In the genomic region with DNA sequence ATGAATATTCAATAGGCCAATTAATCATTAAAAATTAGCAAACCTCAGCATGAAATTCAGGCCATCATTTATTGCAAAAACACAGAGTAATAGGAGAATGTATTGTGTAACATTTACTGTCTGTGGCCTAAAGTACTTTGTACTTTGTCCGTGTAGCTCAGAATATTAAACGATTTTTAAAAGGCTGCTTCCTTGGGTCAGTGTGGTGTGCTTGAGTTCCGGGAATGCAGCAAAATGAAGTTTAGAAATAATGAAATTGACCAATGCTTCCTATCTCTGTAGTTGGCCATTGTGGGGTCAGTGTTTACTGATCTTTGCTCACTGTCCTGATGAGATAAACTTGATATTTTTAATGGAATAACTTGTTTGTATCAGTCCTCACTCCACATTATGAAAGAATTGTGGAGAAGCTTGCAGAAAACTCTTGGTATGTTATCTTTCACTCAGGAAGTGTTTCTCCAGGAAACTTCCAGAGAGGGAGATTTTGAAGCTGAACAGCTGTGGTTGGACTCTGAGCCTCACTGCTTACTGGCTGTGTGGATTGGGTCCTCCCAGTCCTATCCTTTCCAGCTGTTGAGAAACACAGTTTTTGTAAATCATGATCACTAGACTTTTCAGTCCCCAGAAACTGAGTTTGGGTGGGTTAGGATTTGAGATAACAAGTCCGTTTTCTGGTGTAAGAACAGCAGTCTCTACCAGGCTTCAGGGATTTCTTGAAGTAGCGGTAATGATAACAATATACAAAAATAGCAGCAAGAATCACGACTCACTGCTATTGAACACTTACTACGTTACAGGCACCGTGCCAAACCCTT, we compare ENCODE assay signal across 1 cellular context.
A peak's percentile ranks its signal among the peaks of the same experiment; 100 is the strongest.
TF ChIP-seq lines count a peak whose summit lies in the region.

No MANE protein-coding gene starts in this region.

TF ChIP-seq in HepG2, 621 proteins besides CTCF, POLR2A, EP300 and RAD21 (continued from another document and continues in another):
- TF ChIP-seq, protein P1, sequence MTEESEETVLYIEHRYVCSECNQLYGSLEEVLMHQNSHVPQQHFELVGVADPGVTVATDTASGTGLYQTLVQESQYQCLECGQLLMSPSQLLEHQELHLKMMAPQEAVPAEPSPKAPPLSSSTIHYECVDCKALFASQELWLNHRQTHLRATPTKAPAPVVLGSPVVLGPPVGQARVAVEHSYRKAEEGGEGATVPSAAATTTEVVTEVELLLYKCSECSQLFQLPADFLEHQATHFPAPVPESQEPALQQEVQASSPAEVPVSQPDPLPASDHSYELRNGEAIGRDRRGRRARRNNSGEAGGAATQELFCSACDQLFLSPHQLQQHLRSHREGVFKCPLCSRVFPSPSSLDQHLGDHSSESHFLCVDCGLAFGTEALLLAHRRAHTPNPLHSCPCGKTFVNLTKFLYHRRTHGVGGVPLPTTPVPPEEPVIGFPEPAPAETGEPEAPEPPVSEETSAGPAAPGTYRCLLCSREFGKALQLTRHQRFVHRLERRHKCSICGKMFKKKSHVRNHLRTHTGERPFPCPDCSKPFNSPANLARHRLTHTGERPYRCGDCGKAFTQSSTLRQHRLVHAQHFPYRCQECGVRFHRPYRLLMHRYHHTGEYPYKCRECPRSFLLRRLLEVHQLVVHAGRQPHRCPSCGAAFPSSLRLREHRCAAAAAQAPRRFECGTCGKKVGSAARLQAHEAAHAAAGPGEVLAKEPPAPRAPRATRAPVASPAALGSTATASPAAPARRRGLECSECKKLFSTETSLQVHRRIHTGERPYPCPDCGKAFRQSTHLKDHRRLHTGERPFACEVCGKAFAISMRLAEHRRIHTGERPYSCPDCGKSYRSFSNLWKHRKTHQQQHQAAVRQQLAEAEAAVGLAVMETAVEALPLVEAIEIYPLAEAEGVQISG (CRISPR knock-in tag; IDR thresholded peaks at IDR 0.05) = peak; percentile 30; the same call in 1 of the 2 replicates
- TF ChIP-seq KDM6A (CRISPR knock-in tag; IDR thresholded peaks at IDR 0.05; ENCODE audit: low read depth) (peak; percentile 72), ZNF501 (CRISPR knock-in tag; IDR thresholded peaks at IDR 0.05) (no peak), ZNF10 (CRISPR knock-in tag; IDR thresholded peaks at IDR 0.05; ENCODE audit: borderline replicate concordance, low read depth) (no peak), SNAI1 (CRISPR knock-in tag; IDR thresholded peaks at IDR 0.05; ENCODE audit: borderline replicate concordance) (no peak), ZNF12 (CRISPR knock-in tag; IDR thresholded peaks at IDR 0.05) (no peak), MAFF (IDR thresholded peaks at IDR 0.05; ENCODE audit: low read depth, low read length) (peak; percentile 81), MEF2D (CRISPR knock-in tag; IDR thresholded peaks at IDR 0.05) (no peak), CREBL2 (CRISPR knock-in tag; IDR thresholded peaks at IDR 0.05; ENCODE audit: borderline replicate concordance) (no peak), RBFOX2 (IDR thresholded peaks at IDR 0.05; ENCODE audit: low read depth, low read length) (no peak), NFATC3 (CRISPR knock-in tag; IDR thresholded peaks at IDR 0.05) (no peak), GTF3A (CRISPR knock-in tag; conservative IDR thresholded peaks at IDR 0.05) (no peak), ZNF83 (CRISPR knock-in tag; IDR thresholded peaks at IDR 0.05; ENCODE audit: borderline replicate concordance) (no peak), TBX2 (CRISPR knock-in tag; IDR thresholded peaks at IDR 0.05; ENCODE audit: borderline replicate concordance) (no peak), PHF8 (CRISPR knock-in tag; IDR thresholded peaks at IDR 0.05) (peak; percentile 25; the same call in 1 of the 2 replicates), PPARG (CRISPR knock-in tag; conservative IDR thresholded peaks at IDR 0.05) (peak; percentile 27), HBP1 (CRISPR knock-in tag; IDR thresholded peaks at IDR 0.05; ENCODE audit: low read depth) (no peak), ETV5 (CRISPR knock-in tag; IDR thresholded peaks at IDR 0.05; ENCODE audit: borderline replicate concordance) (peak; percentile 29; the same call in 1 of the 2 replicates), ZFP1 (CRISPR knock-in tag; IDR thresholded peaks at IDR 0.05) (no peak; the same call in 1 of the 2 replicates), SAFB2 (CRISPR knock-in tag; IDR thresholded peaks at IDR 0.05; ENCODE audit: borderline replicate concordance, low read depth) (no peak), THAP11 (CRISPR knock-in tag; IDR thresholded peaks at IDR 0.05) (peak; percentile 27; the same call in 1 of the 2 replicates), NFYB (CRISPR knock-in tag; IDR thresholded peaks at IDR 0.05) (no peak), SAP130 (CRISPR knock-in tag; IDR thresholded peaks at IDR 0.05; ENCODE audit: low read depth) (peak; percentile 62), SRSF9 (IDR thresholded peaks at IDR 0.05; ENCODE audit: borderline replicate concordance, insufficient read depth, low read depth, low read length, poor library complexity, severe bottlenecking) (no peak), ZBTB21 (CRISPR knock-in tag; IDR thresholded peaks at IDR 0.05) (no peak), ZNF530 (CRISPR knock-in tag; IDR thresholded peaks at IDR 0.05; ENCODE audit: low read depth) (no peak), MLLT10 (CRISPR knock-in tag; IDR thresholded peaks at IDR 0.05) (no peak), ZBED4 (CRISPR knock-in tag; IDR thresholded peaks at IDR 0.05; ENCODE audit: borderline replicate concordance) (no peak), HNRNPUL1 (IDR thresholded peaks at IDR 0.05; ENCODE audit: low read depth, low read length) (no peak), ZNF724P (CRISPR knock-in tag; IDR thresholded peaks at IDR 0.05; ENCODE audit: borderline replicate concordance) (no peak), ZNF678 (CRISPR knock-in tag; IDR thresholded peaks at IDR 0.05) (no peak), KDM2A (CRISPR knock-in tag; IDR thresholded peaks at IDR 0.05; ENCODE audit: borderline replicate concordance, low read depth) (no peak), ZNF44 (CRISPR knock-in tag; IDR thresholded peaks at IDR 0.05) (no peak), HNRNPH1 (optimal IDR thresholded peaks at IDR 0.05; ENCODE audit: low read depth, low read length) (no peak)
- TF ChIP-seq, protein P2, sequence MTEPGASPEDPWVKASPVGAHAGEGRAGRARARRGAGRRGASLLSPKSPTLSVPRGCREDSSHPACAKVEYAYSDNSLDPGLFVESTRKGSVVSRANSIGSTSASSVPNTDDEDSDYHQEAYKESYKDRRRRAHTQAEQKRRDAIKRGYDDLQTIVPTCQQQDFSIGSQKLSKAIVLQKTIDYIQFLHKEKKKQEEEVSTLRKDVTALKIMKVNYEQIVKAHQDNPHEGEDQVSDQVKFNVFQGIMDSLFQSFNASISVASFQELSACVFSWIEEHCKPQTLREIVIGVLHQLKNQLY (CRISPR knock-in tag; IDR thresholded peaks at IDR 0.05) = no peak
- TF ChIP-seq, protein P3, sequence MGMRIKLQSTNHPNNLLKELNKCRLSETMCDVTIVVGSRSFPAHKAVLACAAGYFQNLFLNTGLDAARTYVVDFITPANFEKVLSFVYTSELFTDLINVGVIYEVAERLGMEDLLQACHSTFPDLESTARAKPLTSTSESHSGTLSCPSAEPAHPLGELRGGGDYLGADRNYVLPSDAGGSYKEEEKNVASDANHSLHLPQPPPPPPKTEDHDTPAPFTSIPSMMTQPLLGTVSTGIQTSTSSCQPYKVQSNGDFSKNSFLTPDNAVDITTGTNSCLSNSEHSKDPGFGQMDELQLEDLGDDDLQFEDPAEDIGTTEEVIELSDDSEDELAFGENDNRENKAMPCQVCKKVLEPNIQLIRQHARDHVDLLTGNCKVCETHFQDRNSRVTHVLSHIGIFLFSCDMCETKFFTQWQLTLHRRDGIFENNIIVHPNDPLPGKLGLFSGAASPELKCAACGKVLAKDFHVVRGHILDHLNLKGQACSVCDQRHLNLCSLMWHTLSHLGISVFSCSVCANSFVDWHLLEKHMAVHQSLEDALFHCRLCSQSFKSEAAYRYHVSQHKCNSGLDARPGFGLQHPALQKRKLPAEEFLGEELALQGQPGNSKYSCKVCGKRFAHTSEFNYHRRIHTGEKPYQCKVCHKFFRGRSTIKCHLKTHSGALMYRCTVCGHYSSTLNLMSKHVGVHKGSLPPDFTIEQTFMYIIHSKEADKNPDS (CRISPR knock-in tag; IDR thresholded peaks at IDR 0.05) = peak; percentile 90
- TF ChIP-seq, protein P4, sequence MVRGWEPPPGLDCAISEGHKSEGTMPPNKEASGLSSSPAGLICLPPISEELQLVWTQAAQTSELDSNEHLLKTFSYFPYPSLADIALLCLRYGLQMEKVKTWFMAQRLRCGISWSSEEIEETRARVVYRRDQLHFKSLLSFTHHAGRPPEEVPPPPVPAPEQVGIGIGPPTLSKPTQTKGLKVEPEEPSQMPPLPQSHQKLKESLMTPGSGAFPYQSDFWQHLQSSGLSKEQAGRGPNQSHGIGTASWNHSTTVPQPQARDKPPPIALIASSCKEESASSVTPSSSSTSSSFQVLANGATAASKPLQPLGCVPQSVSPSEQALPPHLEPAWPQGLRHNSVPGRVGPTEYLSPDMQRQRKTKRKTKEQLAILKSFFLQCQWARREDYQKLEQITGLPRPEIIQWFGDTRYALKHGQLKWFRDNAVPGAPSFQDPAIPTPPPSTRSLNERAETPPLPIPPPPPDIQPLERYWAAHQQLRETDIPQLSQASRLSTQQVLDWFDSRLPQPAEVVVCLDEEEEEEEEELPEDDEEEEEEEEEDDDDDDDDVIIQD (CRISPR knock-in tag; IDR thresholded peaks at IDR 0.05; ENCODE audit: low read depth) = peak; percentile 28; the same call in 1 of the 2 replicates
- TF ChIP-seq, protein P5, sequence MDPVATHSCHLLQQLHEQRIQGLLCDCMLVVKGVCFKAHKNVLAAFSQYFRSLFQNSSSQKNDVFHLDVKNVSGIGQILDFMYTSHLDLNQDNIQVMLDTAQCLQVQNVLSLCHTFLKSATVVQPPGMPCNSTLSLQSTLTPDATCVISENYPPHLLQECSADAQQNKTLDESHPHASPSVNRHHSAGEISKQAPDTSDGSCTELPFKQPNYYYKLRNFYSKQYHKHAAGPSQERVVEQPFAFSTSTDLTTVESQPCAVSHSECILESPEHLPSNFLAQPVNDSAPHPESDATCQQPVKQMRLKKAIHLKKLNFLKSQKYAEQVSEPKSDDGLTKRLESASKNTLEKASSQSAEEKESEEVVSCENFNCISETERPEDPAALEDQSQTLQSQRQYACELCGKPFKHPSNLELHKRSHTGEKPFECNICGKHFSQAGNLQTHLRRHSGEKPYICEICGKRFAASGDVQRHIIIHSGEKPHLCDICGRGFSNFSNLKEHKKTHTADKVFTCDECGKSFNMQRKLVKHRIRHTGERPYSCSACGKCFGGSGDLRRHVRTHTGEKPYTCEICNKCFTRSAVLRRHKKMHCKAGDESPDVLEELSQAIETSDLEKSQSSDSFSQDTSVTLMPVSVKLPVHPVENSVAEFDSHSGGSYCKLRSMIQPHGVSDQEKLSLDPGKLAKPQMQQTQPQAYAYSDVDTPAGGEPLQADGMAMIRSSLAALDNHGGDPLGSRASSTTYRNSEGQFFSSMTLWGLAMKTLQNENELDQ (CRISPR knock-in tag; IDR thresholded peaks at IDR 0.05; ENCODE audit: borderline replicate concordance) = no peak
- TF ChIP-seq, protein P6, sequence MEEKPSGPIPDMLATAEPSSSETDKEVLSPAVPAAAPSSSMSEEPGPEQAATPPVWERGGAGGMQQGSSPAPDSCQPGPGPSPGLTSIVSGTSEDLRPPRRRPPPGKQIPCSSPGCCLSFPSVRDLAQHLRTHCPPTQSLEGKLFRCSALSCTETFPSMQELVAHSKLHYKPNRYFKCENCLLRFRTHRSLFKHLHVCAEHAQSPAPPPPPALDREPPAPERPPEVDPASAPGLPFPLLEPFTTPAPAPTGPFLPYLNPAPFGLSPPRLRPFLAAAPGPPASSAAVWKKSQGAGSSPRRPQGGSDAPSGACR (CRISPR knock-in tag; IDR thresholded peaks at IDR 0.05) = 0 out of 2 replicates have a peak, but pooled peaks have one; percentile 36
